ENCODE assay signal across 10 cellular contexts in the genomic region with DNA sequence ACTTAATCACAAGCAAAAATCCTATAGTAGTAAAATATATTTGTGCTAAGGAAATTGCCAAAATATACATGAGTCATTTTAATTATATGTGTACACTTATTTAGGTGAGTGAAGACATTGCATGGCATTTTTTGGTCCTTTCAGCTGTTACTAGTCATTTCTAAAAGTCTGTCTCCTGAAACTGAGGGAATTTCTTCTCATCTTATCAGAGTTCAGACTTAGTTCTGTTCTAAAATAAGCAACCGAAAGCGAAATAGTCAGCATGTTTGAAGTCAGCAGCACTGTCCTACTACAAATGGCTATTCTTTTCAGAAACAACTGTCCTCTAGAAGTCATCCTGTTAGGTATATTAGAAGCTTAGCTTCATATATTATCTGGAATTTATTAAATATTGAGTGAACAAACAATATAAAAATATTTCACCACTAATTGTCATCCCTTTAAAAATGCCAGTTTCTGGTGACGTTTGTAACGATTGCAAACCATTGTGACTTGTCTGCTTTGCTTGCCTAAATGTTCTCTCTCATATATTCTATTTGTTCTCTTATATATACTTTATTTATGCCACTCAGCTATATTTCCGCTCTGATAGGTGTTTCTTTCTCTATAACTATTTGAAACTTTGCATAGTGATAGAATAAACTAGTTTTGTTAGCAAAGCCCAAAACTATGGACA.
DNase-seq lines count a peak whose midpoint lies in the region; ATAC-seq, FAIRE-seq and TF ChIP-seq lines count a peak whose summit lies in the region.
"Had no signal": no experiment of that assay in that cellular context is flagged by ENCODE, and none has a peak within 500 bp of the region (broad histone marks: within the 10 kb centered on the region; RNA-seq: fewer than 3 reads in every experiment).

No MANE protein-coding gene starts in this region.

- H3K27ac ChIP-seq in liver (ENCODE audit: low read depth in 1 of 2, low read length in 2 of 2) (peak overlapping the region; percentile 51 to 68), HepG2 (ENCODE audit: extremely low read length, insufficient read depth, low read length) (no peak overlapping the region), IMR-90 (ENCODE audit: insufficient read depth, low read length) (no peak overlapping the region), heart right ventricle (peak overlapping the region in 9 of 10 donors; percentile 5 to 76 (median 51))

- no peaks in the 10 kb centered on the region for H3K79me2 ChIP-seq in HepG2 (ENCODE audit: insufficient read depth, low read length)

- H4K8ac ChIP-seq in IMR-90 (ENCODE audit: low read depth in 2 of 2, low read length in 2 of 2), result peak overlapping the region in 1 of 2 experiments; percentile 48; a peak in 1 of 4 replicates

- no peak for ATAC-seq in HepG2
- ATAC-seq in IMR-90 (ENCODE audit: low read depth), result peak; percentile 44; the same call in 1 of the 2 replicates
- peak in 7 of 8 donors; percentile 75 to 93 (median 89) for ATAC-seq in heart right ventricle

- H2AFZ ChIP-seq in HepG2 (ENCODE audit: low read length) (no peak overlapping the region), IMR-90 (replicated peaks; ENCODE audit: low read length, poor library complexity) (no peak overlapping the region)

- peak overlapping the region; percentile 58 for H2BK5ac ChIP-seq in IMR-90 (ENCODE audit: low read depth, low read length, poor library complexity, severe bottlenecking)

- peak overlapping the region; percentile 23; the same call in 1 of the 2 replicates for H2BK120ac ChIP-seq in IMR-90 (ENCODE audit: low read depth, low read length)

- no peak overlapping the region for H3K4ac ChIP-seq in IMR-90 (ENCODE audit: low read depth, low read length)

- H3K4me1 ChIP-seq in liver (ENCODE audit: control insufficient read depth in 4 of 4, insufficient read depth in 4 of 4, low read length in 3 of 4), result peaks cover 0 to 5% (median 2%) of the 10 kb centered on the region in 4 donors
- H3K4me1 ChIP-seq in HepG2 (ENCODE audit: insufficient read depth, low read length), result no peaks in the 10 kb centered on the region
- peaks cover under 1% of the 10 kb centered on the region; the same call in 1 of the 2 replicates for H3K4me1 ChIP-seq in IMR-90 (ENCODE audit: control insufficient read depth, insufficient read depth, low read length)
- peaks cover 0 to 18% (median 9%) of the 10 kb centered on the region in 9 donors for H3K4me1 ChIP-seq in heart right ventricle

- H2BK15ac ChIP-seq in IMR-90 (ENCODE audit: low read depth, low read length), result no peak overlapping the region

- H3K9me1 ChIP-seq in IMR-90 (ENCODE audit: insufficient read depth, low read length), result peaks cover 3% of the 10 kb centered on the region; the same call in 1 of the 2 replicates

- POLR2A ChIA-PET in HepG2 (lab: Yijun Ruan, JAX), result no interaction called here
- POLR2A ChIA-PET in IMR-90 (lab: Charles Lee; ENCODE audit: unreplicated experiment), result no interaction called here

- no peak overlapping the region for H2AK5ac ChIP-seq in IMR-90 (ENCODE audit: low read depth, low read length)

- intact Hi-C loops in HepG2 (cut with micrococcal nuclease; ENCODE audit: unreplicated experiment), result no loop called here
- intact Hi-C loops in IMR-90 (cut with micrococcal nuclease), result no loop called here
- intact Hi-C loops in heart right ventricle (cut with DNase I), result no loop called here
- intact Hi-C loops in posterior vena cava (cut with DNase I), result no loop called here

- H2AK9ac ChIP-seq in IMR-90 (replicated peaks; ENCODE audit: low read depth, low read length, poor library complexity), result no peak overlapping the region

- H3K36me3 ChIP-seq in liver (ENCODE audit: control insufficient read depth in 4 of 4, insufficient read depth in 3 of 4, low read depth in 1 of 4, low read length in 3 of 4), result peaks cover 0 to 5% (median 0%) of the 10 kb centered on the region in 4 donors
- peaks cover 0 to 14% of the 10 kb centered on the region in 2 experiments; a peak in 2 of 5 replicates for H3K36me3 ChIP-seq in HepG2 (replicated peaks in 1 of 2; ENCODE audit: control insufficient read depth in 1 of 2, insufficient read depth in 2 of 2, low read length in 2 of 2)
- H3K36me3 ChIP-seq in IMR-90 (ENCODE audit: control insufficient read depth, insufficient read depth, low read length), result no peaks in the 10 kb centered on the region
- H3K36me3 ChIP-seq in heart right ventricle, result no peaks in the 10 kb centered on the region

- H3K23ac ChIP-seq in IMR-90 (ENCODE audit: low read depth, low read length), result no peak overlapping the region

- H3K79me1 ChIP-seq in IMR-90 (ENCODE audit: low read depth in 1 of 2, low read length in 2 of 2), result peaks cover 0 to under 1% of the 10 kb centered on the region in 2 experiments; a peak in 1 of 4 replicates

- H4K20me1 ChIP-seq in HepG2 (ENCODE audit: insufficient read depth, low read length) (no peaks in the 10 kb centered on the region), IMR-90 (ENCODE audit: insufficient read depth, low read length) (no peaks in the 10 kb centered on the region)

- no peak overlapping the region for H3K4me2 ChIP-seq in HepG2 (ENCODE audit: low read depth, low read length)
- H3K4me2 ChIP-seq in IMR-90 (ENCODE audit: low read depth, low read length), result peak overlapping the region; percentile 76

- H3K27me3 ChIP-seq in liver (ENCODE audit: control insufficient read depth in 4 of 4, insufficient read depth in 4 of 4, low read length in 3 of 4) (no peaks in the 10 kb centered on the region), HepG2 (ENCODE audit: control insufficient read depth in 1 of 2, insufficient read depth in 2 of 2, low read length in 2 of 2) (no peaks in the 10 kb centered on the region; a peak in 1 of 5 replicates), IMR-90 (ENCODE audit: control insufficient read depth, insufficient read depth, low read length) (no peaks in the 10 kb centered on the region), heart right ventricle (no peaks in the 10 kb centered on the region)

- H4K91ac ChIP-seq in IMR-90 (ENCODE audit: insufficient read depth, low read depth, low read length), result no peak overlapping the region

- H3K14ac ChIP-seq in IMR-90 (replicated peaks; ENCODE audit: low read depth, low read length), result no peak overlapping the region

- H4K5ac ChIP-seq in IMR-90 (ENCODE audit: low read depth, low read length), result no peak overlapping the region

- no TSS peak for BruUV-seq in HepG2 (replicated peaks; lab: Mats Ljungman, UMichigan)
- BruUV-seq in IMR-90 (replicated peaks; lab: Mats Ljungman, UMichigan), result no TSS peak

- H3K9ac ChIP-seq in liver (ENCODE audit: low read depth in 1 of 2, low read length in 2 of 2) (peak overlapping the region in 1 of 2 donors; percentile 66), HepG2 (ENCODE audit: insufficient read depth, low read depth, low read length) (no peak overlapping the region), IMR-90 (ENCODE audit: low read depth, low read length) (no peak overlapping the region)

- CTCF ChIA-PET in HepG2 (lab: Yijun Ruan, JAX; ENCODE audit: low intra/inter-chr PET ratio, low total read pairs), result no interaction called here
- CTCF ChIA-PET in IMR-90 (lab: Yijun Ruan, JAX), result no interaction called here

- TF ChIP-seq POLR2A in HepG2 (IDR thresholded peaks at IDR 0.05; ENCODE audit: insufficient read depth in 1 of 2, low read depth in 2 of 2, low read length in 2 of 2) (no peak), IMR-90 (IDR thresholded peaks at IDR 0.05; ENCODE audit: low read depth, low read length) (no peak)

- DNase-seq in HepG2 (ENCODE audit: low spot score), result no peak
- peak; percentile 47 for DNase-seq in IMR-90
- DNase-seq in heart right ventricle, result no peak
- DNase-seq in posterior vena cava (ENCODE audit: low spot score), result no peak
- no peak for DNase-seq in GM19240 (ENCODE audit: insufficient read length, low spot score)
- DNase-seq in iPS-NIHi7 (ENCODE audit: extremely low spot score), result no peak
- DNase-seq in DMS79 treated with DMSO at 0.1 percent for 48 hours (lab: John Stamatoyannopoulos, UW), result no peak
- DNase-seq: ACHN, NCI-H446 had no signal

- H2BK20ac ChIP-seq in IMR-90 (ENCODE audit: low read depth, low read length), result no peak overlapping the region

- 47% methylated on average over 5 of the region's 5 CpGs for WGBS in liver
- 91% methylated on average over 5 of the region's 5 CpGs for WGBS in HepG2 (ENCODE audit: low lambda C conversion rate)
- no CpG with 5 or more reads among the region's 5 CpGs for WGBS in IMR-90 (ENCODE audit: extremely low coverage in 2 of 2, insufficient read length in 1 of 2), 2 experiments
- WGBS in heart right ventricle, 2 donors, result 32 to 33% methylated on average over 5 of the region's 5 CpGs

- TF ChIP-seq RAD21 in liver (IDR thresholded peaks at IDR 0.05) (no peak), HepG2 (CRISPR knock-in tag; IDR thresholded peaks at IDR 0.05) (no peak), IMR-90 (IDR thresholded peaks at IDR 0.05; ENCODE audit: low read length) (no peak)

- TF ChIP-seq CTCF in liver (IDR thresholded peaks at IDR 0.05; ENCODE audit: low read depth, low read length, missing input control) (no peak), HepG2 (CRISPR knock-in tag; IDR thresholded peaks at IDR 0.05) (no peak), IMR-90 (conservative IDR thresholded peaks at IDR 0.05; ENCODE audit: low read depth, low read length) (no peak), heart right ventricle (IDR thresholded peaks at IDR 0.05) (no peak)

- no peak overlapping the region for H3K56ac ChIP-seq in IMR-90 (ENCODE audit: extremely low read depth, insufficient read depth, low read length)

- in situ Hi-C loops in HepG2 (cut with HindIII; ENCODE audit: extremely low pct_ligation_motif_present, low pct_unique_long_range_greater_than_20kb) (no loop called here), IMR-90 (cut with MboI; ENCODE audit: low sequenced_read_pairs) (no loop called here)

- H3K9me3 ChIP-seq in liver (ENCODE audit: control insufficient read depth in 4 of 4, low read length in 3 of 4) (no peaks in the 10 kb centered on the region), HepG2 (ENCODE audit: low read length) (no peaks in the 10 kb centered on the region), IMR-90 (ENCODE audit: control insufficient read depth, insufficient read depth, low read length) (no peaks in the 10 kb centered on the region), heart right ventricle (peaks cover 0 to 5% (median 0%) of the 10 kb centered on the region in 11 donors)

- FAIRE-seq in HepG2 (lab: Jason Lieb, UNC), result no peak

- no peak overlapping the region for H3K18ac ChIP-seq in IMR-90 (ENCODE audit: low read depth, low read length)

- no peak for TF ChIP-seq EP300 in HepG2 (IDR thresholded peaks at IDR 0.05; ENCODE audit: low read depth in 2 of 2, low read length in 2 of 2)
- no peak for TF ChIP-seq EP300 in HepG2 (CRISPR knock-in tag; IDR thresholded peaks at IDR 0.05; ENCODE audit: borderline replicate concordance)

- dilution Hi-C loops in IMR-90 (cut with HindIII; ENCODE audit: low sequenced_read_pairs, unreplicated experiment), result no loop called here

- H3K4me3 ChIP-seq in liver (ENCODE audit: low read depth in 1 of 3, low read length in 3 of 3) (peak overlapping the region in 1 of 3 donors; percentile 33), HepG2 (replicated peaks in 1 of 3; ENCODE audit: insufficient read depth in 1 of 3, low read depth in 2 of 3, low read length in 3 of 3) (no peak overlapping the region), IMR-90 (ENCODE audit: insufficient read depth, low read depth, low read length) (no peak overlapping the region), heart right ventricle (peak overlapping the region in 7 of 10 donors; percentile 3 to 35 (median 30))

TF ChIP-seq in IMR-90, 13 proteins besides CTCF, POLR2A, EP300 and RAD21 (continues in another document):
- TF ChIP-seq CEBPB (IDR thresholded peaks at IDR 0.05; ENCODE audit: low read depth, low read length), result no peak

Comparison
In these comparisons a context has a peak if more than half of its experiments do, and no peak if none do; other contexts are left out.
1. H3K27ac ChIP-seq: peak in liver (2 of 2) and heart right ventricle (9 of 10); none in HepG2 (single experiment) and IMR-90 (single experiment).
2. H3K4me3 ChIP-seq: peak in heart right ventricle (7 of 10); none in HepG2 (0 of 3) and IMR-90 (single experiment).